ENCODE assay signal across 8 cellular contexts in genomic region chr13:28494537-28494860, GRCh38. TPM values are rescaled to one million over a fixed set of nuclear protein-coding genes. Genes with fewer than 3 reads are reported as not detected.
A peak's percentile ranks its signal among the peaks of the same experiment; 100 is the strongest.
DNase-seq lines count a peak whose midpoint lies in the region; ATAC-seq lines count a peak whose summit lies in the region.

No MANE protein-coding gene starts in this region.

- peaks cover 46% of the 10 kb centered on the region for H3K4me1 ChIP-seq in iPS-20b (ENCODE audit: insufficient read depth, low read length)
- H3K4me1 ChIP-seq in stomach smooth muscle (ENCODE audit: control insufficient read depth, insufficient read depth, low read length) = peaks cover 17% of the 10 kb centered on the region

- H3K27me3 ChIP-seq in iPS-20b (ENCODE audit: insufficient read depth, low read length) (peaks cover 63% of the 10 kb centered on the region), stomach smooth muscle (ENCODE audit: control insufficient read depth in 1 of 2, insufficient read depth in 2 of 2, low read length in 2 of 2) (peaks cover 31 to 65% of the 10 kb centered on the region in 2 donors)

- peak overlapping the region; percentile 85 for H3K4me3 Mint-ChIP-seq in activated CD4-positive, alpha-beta T cell treated with anti-CD3 and anti-CD28 coated beads, Interleukin-2, amount 10 ng/mL, durations not matched to agents 24 days and 14 days
- peak overlapping the region; percentile 37 for H3K4me3 Mint-ChIP-seq in activated CD4-positive, alpha-beta memory T cell treated with anti-CD3 and anti-CD28 coated beads, Interleukin-2, amount 10 ng/mL, durations not matched to agents 7 days and 5 days

- peak overlapping the region; percentile 80; the same call in 1 of the 2 replicates for H3K9ac ChIP-seq in iPS-20b (ENCODE audit: low read depth, low read length)
- H3K9ac ChIP-seq in stomach smooth muscle (ENCODE audit: low read length in 2 of 2) = no peak overlapping the region

- no peaks in the 10 kb centered on the region for H3K9me3 Mint-ChIP-seq in activated CD4-positive, alpha-beta T cell treated with anti-CD3 and anti-CD28 coated beads, Interleukin-2, amount 10 ng/mL, durations not matched to agents 24 days and 14 days
- H3K9me3 Mint-ChIP-seq in activated CD4-positive, alpha-beta memory T cell treated with anti-CD3 and anti-CD28 coated beads, Interleukin-2, amount 10 ng/mL, durations not matched to agents 7 days and 5 days = no peaks in the 10 kb centered on the region

- peaks cover 22% of the 10 kb centered on the region for H3K4me1 Mint-ChIP-seq in activated CD4-positive, alpha-beta T cell treated with anti-CD3 and anti-CD28 coated beads, Interleukin-2, amount 10 ng/mL, durations not matched to agents 24 days and 14 days
- peaks cover 17% of the 10 kb centered on the region for H3K4me1 Mint-ChIP-seq in activated CD4-positive, alpha-beta memory T cell treated with anti-CD3 and anti-CD28 coated beads, Interleukin-2, amount 10 ng/mL, durations not matched to agents 7 days and 5 days

- peaks cover 7% of the 10 kb centered on the region for H3K36me3 Mint-ChIP-seq in activated CD4-positive, alpha-beta T cell treated with anti-CD3 and anti-CD28 coated beads, Interleukin-2, amount 10 ng/mL, durations not matched to agents 24 days and 14 days (ENCODE audit: low read depth)
- H3K36me3 Mint-ChIP-seq in activated CD4-positive, alpha-beta memory T cell treated with anti-CD3 and anti-CD28 coated beads, Interleukin-2, amount 10 ng/mL, durations not matched to agents 7 days and 5 days (ENCODE audit: low read depth) = no peaks in the 10 kb centered on the region

- no peak overlapping the region for H3K27ac Mint-ChIP-seq in activated CD4-positive, alpha-beta T cell treated with anti-CD3 and anti-CD28 coated beads, Interleukin-2, amount 10 ng/mL, durations not matched to agents 24 days and 14 days
- H3K27ac Mint-ChIP-seq in activated CD4-positive, alpha-beta memory T cell treated with anti-CD3 and anti-CD28 coated beads, Interleukin-2, amount 10 ng/mL, durations not matched to agents 7 days and 5 days = no peak overlapping the region

- no peak overlapping the region for H3K27ac ChIP-seq in iPS-20b (ENCODE audit: low read length)
- no peak overlapping the region for H3K27ac ChIP-seq in stomach smooth muscle (ENCODE audit: low read length)

- intact Hi-C loops in activated CD4-positive, alpha-beta T cell treated with anti-CD3 and anti-CD28 coated beads, Interleukin-2, amount 10 ng/mL, durations not matched to agents 24 days and 14 days (cut with micrococcal nuclease) = loop anchor here (5.0 kb wide), 1 partner anchor 172 kb away; no protein-coding TSS in a partner anchor

- H3K9me3 ChIP-seq in iPS-20b (ENCODE audit: insufficient read depth, low read depth, low read length) (no peaks in the 10 kb centered on the region), stomach smooth muscle (ENCODE audit: control insufficient read depth in 2 of 2, low read length in 2 of 2) (no peaks in the 10 kb centered on the region)

- H3K27me3 Mint-ChIP-seq in activated CD4-positive, alpha-beta T cell treated with anti-CD3 and anti-CD28 coated beads, Interleukin-2, amount 10 ng/mL, durations not matched to agents 24 days and 14 days = peaks cover 36% of the 10 kb centered on the region
- peaks cover 73% of the 10 kb centered on the region for H3K27me3 Mint-ChIP-seq in activated CD4-positive, alpha-beta memory T cell treated with anti-CD3 and anti-CD28 coated beads, Interleukin-2, amount 10 ng/mL, durations not matched to agents 7 days and 5 days

- ATAC-seq in HG03432 (IDR thresholded peaks at IDR 0.05; ENCODE audit: unreplicated experiment) = no peak

- H3K36me3 ChIP-seq in iPS-20b (ENCODE audit: insufficient read depth, low read depth, low read length) = peaks cover 12% of the 10 kb centered on the region; the same call in 1 of the 2 replicates
- H3K36me3 ChIP-seq in stomach smooth muscle (ENCODE audit: control insufficient read depth in 2 of 2, insufficient read depth in 2 of 2, low read length in 2 of 2) = no peaks in the 10 kb centered on the region

- H3K4me3 ChIP-seq in iPS-20b (ENCODE audit: low read length) = peak overlapping the region; percentile 88
- H3K4me3 ChIP-seq in stomach smooth muscle (ENCODE audit: low read length in 2 of 2) = peak overlapping the region; percentile 6 to 64

- DNase-seq in activated CD4-positive, alpha-beta T cell treated with anti-CD3 and anti-CD28 coated beads, Interleukin-2, amount 10 ng/mL, durations not matched to agents 24 days and 14 days = no peak
- DNase-seq in activated CD4-positive, alpha-beta T cell treated with anti-CD3 and anti-CD28 coated beads, Interleukin-2, amount 50 U/mL, for 1 hour = no peak
- no peak for DNase-seq in activated CD4-positive, alpha-beta memory T cell treated with anti-CD3 and anti-CD28 coated beads, Interleukin-2, amount 10 ng/mL, durations not matched to agents 7 days and 5 days
- DNase-seq in anterior cingulate cortex (lab: John Stamatoyannopoulos, UW) = no peak
- DNase-seq in effector CD4-positive, alpha-beta T cell = no peak

- CTCF ChIA-PET in activated CD4-positive, alpha-beta memory T cell treated with anti-CD3 and anti-CD28 coated beads, Interleukin-2, amount 10 ng/mL, durations not matched to agents 7 days and 5 days (lab: Charles Lee) = no interaction called here

- POLR2A ChIA-PET in activated CD4-positive, alpha-beta memory T cell treated with anti-CD3 and anti-CD28 coated beads, Interleukin-2, amount 10 ng/mL, durations not matched to agents 7 days and 5 days (lab: Charles Lee) = no interaction called here

RNA-seq across cellular contexts. Expression of gene FLT1, which starts 0.4 kb away (rescaled TPM):
- 46.3 and 46.7 TPM in 2 replicates for total RNA-seq in activated CD4-positive, alpha-beta T cell treated with anti-CD3 and anti-CD28 coated beads, Interleukin-2, amount 10 ng/mL, durations not matched to agents 24 days and 14 days
- total RNA-seq in activated CD4-positive, alpha-beta memory T cell treated with anti-CD3 and anti-CD28 coated beads, Interleukin-2, amount 10 ng/mL, durations not matched to agents 7 days and 5 days = 1 to 10 TPM; 2.0 to 2.5 TPM

Comparison
In these comparisons a context has a peak if more than half of its experiments do, and no peak if none do; other contexts are left out.
1. RNA of gene FLT1, which starts 0.4 kb away (total RNA-seq): 46.3 to 46.7 TPM in activated CD4-positive, alpha-beta T cell treated with anti-CD3 and anti-CD28 coated beads, Interleukin-2, amount 10 ng/mL, durations not matched to agents 24 days and 14 days; 2.0 to 2.5 TPM in activated CD4-positive, alpha-beta memory T cell treated with anti-CD3 and anti-CD28 coated beads, Interleukin-2, amount 10 ng/mL, durations not matched to agents 7 days and 5 days; every median in the first group is over 10 times any median in the second.